In genomic region chr2:126936219-126936618, GRCh38 we compare ENCODE assay signal across 25 cellular contexts. TPM values are rescaled to one million over a fixed set of nuclear protein-coding genes. Genes with fewer than 3 reads are reported as not detected.
"Had no signal": no experiment of that assay in that cellular context is flagged by ENCODE, and none has a peak within 500 bp of the region (broad histone marks: within the 10 kb centered on the region; RNA-seq: fewer than 3 reads in every experiment).

No MANE protein-coding gene starts in this region.

- H3K9ac ChIP-seq: KMS-11 had no signal

- H3K4me3 ChIP-seq: breast epithelium, MG63, Peyer's patch, SJSA1 had no signal

- H3K4me1 ChIP-seq: breast epithelium, Peyer's patch, SJSA1 had no signal

- ATAC-seq: activated CD8-positive, alpha-beta T cell treated with anti-CD3 and anti-CD28 coated beads, Interleukin-2, amount 10 ng/mL, durations not matched to agents 7 days and 5 days; SK-N-SH treated with all-trans-retinoic acid at 6 μM for 48 hours; WTC11 had no signal

- H3K27ac ChIP-seq: breast epithelium, KMS-11, Peyer's patch, RWPE1, SJSA1 had no signal

- H3K36me3 ChIP-seq: breast epithelium, MG63, Peyer's patch, SJSA1 had no signal

- H3K27me3 ChIP-seq: MG63, Peyer's patch had no signal

- H3K4me2 ChIP-seq: KMS-11 had no signal

- H3K9me3 ChIP-seq: MG63, Peyer's patch, SJSA1 had no signal

- DNase-seq: activated CD4-positive, alpha-beta T cell treated with anti-CD3 and anti-CD28 coated beads for 48 hours; activated CD4-positive, alpha-beta T cell treated with anti-CD3 and anti-CD28 coated beads, Interleukin-2, amount 50 U/mL, for 4 hours; activated CD4-positive, CD25-positive, alpha-beta regulatory T cell treated with anti-CD3 and anti-CD28 coated beads, Interleukin-2, amount 50 U/mL, for 72 hours; activated CD8-positive, alpha-beta memory T cell treated with anti-CD3 and anti-CD28 coated beads, Interleukin-2, amount 50 U/mL, for 48 hours; activated CD8-positive, alpha-beta T cell treated with anti-CD3 and anti-CD28 coated beads, Interleukin-2, amount 10 ng/mL, durations not matched to agents 7 days and 5 days; activated effector memory CD4-positive, alpha-beta T cell treated with Interleukin-2 at 50 U/mL for 16 hours; activated naive CD4-positive, alpha-beta T cell; activated T-cell treated with anti-CD3 and anti-CD28 coated beads, Interleukin-2, amount 50 U/mL, for 1 hour; aorta; caudate nucleus; MG63; NCI-H1105; NCI-H1436; NCI-H1694 treated with DMSO at 0.1 percent for 48 hours; NCI-H2081; NCI-H69; Peyer's patch; Right ventricle myocardium superior; T-helper 9 cell had no signal

RNA-seq across cellular contexts. Expression of gene TEX51, which starts 37.5 kb away (rescaled TPM):
- total RNA-seq: activated CD8-positive, alpha-beta T cell treated with anti-CD3 and anti-CD28 coated beads, Interleukin-2, amount 10 ng/mL, durations not matched to agents 7 days and 5 days; aorta; breast epithelium; Peyer's patch; Right ventricle myocardium superior; SJSA1; WTC11 had no signal
- polyA plus RNA-seq: aorta had no signal
